Comparison of ENCODE assay signal across 25 cellular contexts in genomic region chr1:110186558-110186957, GRCh38. TPM values are rescaled to one million over a fixed set of nuclear protein-coding genes. Genes with fewer than 3 reads are reported as not detected.
A peak's percentile ranks its signal among the peaks of the same experiment; 100 is the strongest.
DNase-seq lines count a peak whose midpoint lies in the region; ATAC-seq, FAIRE-seq and TF ChIP-seq lines count a peak whose summit lies in the region.
"Had no signal": no experiment of that assay in that cellular context is flagged by ENCODE, and none has a peak within 500 bp of the region (broad histone marks: within the 10 kb centered on the region; RNA-seq: fewer than 3 reads in every experiment).

No MANE protein-coding gene starts in this region.

- H3K4me1 ChIP-seq in astrocyte (ENCODE audit: insufficient read depth, low read length) (peaks cover 2% of the 10 kb centered on the region), stomach smooth muscle (ENCODE audit: control insufficient read depth, insufficient read depth, low read length) (peaks cover 30% of the 10 kb centered on the region)

- H3K4me3 Mint-ChIP-seq in astrocyte (ENCODE audit: unreplicated experiment) = no peak overlapping the region
- H3K4me3 Mint-ChIP-seq: activated naive CD8-positive, alpha-beta T cell treated with anti-CD3 and anti-CD28 coated beads, Interleukin-2, amount 10 ng/mL, durations not matched to agents 7 days and 5 days; nephron had no signal

- no peaks in the 10 kb centered on the region for H3K9me3 ChIP-seq in astrocyte (ENCODE audit: insufficient read depth, low read depth, low read length)
- no peaks in the 10 kb centered on the region for H3K9me3 ChIP-seq in stomach smooth muscle (ENCODE audit: control insufficient read depth in 2 of 2, low read length in 2 of 2)
- H3K9me3 ChIP-seq: BLaER1 treated with 17β-estradiol and CSF1 and Interleukin-3, amounts not matched to agents 10 nM and 100 nM; body of pancreas; vagina had no signal

- TF ChIP-seq CTCF in astrocyte (IDR thresholded peaks at IDR 0.05; ENCODE audit: insufficient read depth, low read depth, low read length) = no peak

- H3K36me3 Mint-ChIP-seq in astrocyte (ENCODE audit: low read depth, unreplicated experiment) = no peaks in the 10 kb centered on the region
- H3K36me3 Mint-ChIP-seq: activated naive CD8-positive, alpha-beta T cell treated with anti-CD3 and anti-CD28 coated beads, Interleukin-2, amount 10 ng/mL, durations not matched to agents 7 days and 5 days had no signal

- H3K27me3 ChIP-seq in astrocyte (ENCODE audit: insufficient read depth, low read length) (peaks cover 8% of the 10 kb centered on the region), stomach smooth muscle (ENCODE audit: control insufficient read depth in 1 of 2, insufficient read depth in 2 of 2, low read length in 2 of 2) (no peaks in the 10 kb centered on the region)
- H3K27me3 ChIP-seq: BLaER1 treated with 17β-estradiol and CSF1 and Interleukin-3, amounts not matched to agents 10 nM and 100 nM; body of pancreas; vagina had no signal

- no peak overlapping the region for H2AFZ ChIP-seq in astrocyte (ENCODE audit: low read depth, low read length)

- peaks cover 33% of the 10 kb centered on the region for H3K4me1 Mint-ChIP-seq in astrocyte (ENCODE audit: low read depth, unreplicated experiment)
- H3K4me1 Mint-ChIP-seq: activated naive CD8-positive, alpha-beta T cell treated with anti-CD3 and anti-CD28 coated beads, Interleukin-2, amount 10 ng/mL, durations not matched to agents 7 days and 5 days had no signal

- DNase-seq in HEK293T (ENCODE audit: extremely low spot score) = no peak
- no peak for DNase-seq in astrocyte (ENCODE audit: low read depth)
- no peak for DNase-seq in left ventricle myocardium superior
- DNase-seq in globus pallidus (ENCODE audit: low spot score) = no peak
- no peak for DNase-seq in stimulated activated CD4-positive, alpha-beta T cell treated with anti-CD3 and anti-CD28 coated beads, Interleukin-2, amount 100 ng/mL, for 24 hours
- no peak for DNase-seq in T-helper 1 cell
- DNase-seq: activated effector memory CD4-positive, alpha-beta T cell treated with anti-CD3 and anti-CD28 coated beads, Interleukin-2, amount 50 U/mL, for 16 hours; activated naive CD8-positive, alpha-beta T cell treated with anti-CD3 and anti-CD28 coated beads, Interleukin-2, amount 10 ng/mL, durations not matched to agents 7 days and 5 days; body of pancreas; Calu3; effector memory CD4-positive, alpha-beta T cell; NCI-H1417 treated with DMSO at 0.1 percent for 48 hours; NCI-H2171; NCI-H526; RPMI8226; T-helper 2 cell had no signal

- intact Hi-C loops in left ventricle myocardium superior (cut with micrococcal nuclease) = no loop called here

- peak overlapping the region; percentile 41 for H3K27ac Mint-ChIP-seq in astrocyte (ENCODE audit: unreplicated experiment)
- H3K27ac Mint-ChIP-seq: activated naive CD8-positive, alpha-beta T cell treated with anti-CD3 and anti-CD28 coated beads, Interleukin-2, amount 10 ng/mL, durations not matched to agents 7 days and 5 days; nephron had no signal

- ATAC-seq in left ventricle myocardium superior (peak; percentile 31), GM21723 (IDR thresholded peaks at IDR 0.05; ENCODE audit: unreplicated experiment) (no peak)
- ATAC-seq: body of pancreas, esophagus mucosa had no signal

- H3K4me3 ChIP-seq in astrocyte (ENCODE audit: insufficient read depth, low read depth, low read length) (no peak overlapping the region), stomach smooth muscle (ENCODE audit: low read length in 2 of 2) (no peak overlapping the region)
- H3K4me3 ChIP-seq: BLaER1 treated with 17β-estradiol and CSF1 and Interleukin-3, amounts not matched to agents 10 nM and 100 nM; body of pancreas; SK-N-MC; vagina had no signal

- H3K9ac ChIP-seq in astrocyte (ENCODE audit: low read length) (no peak overlapping the region), stomach smooth muscle (ENCODE audit: low read length in 2 of 2) (no peak overlapping the region)
- H3K9ac ChIP-seq: BLaER1 treated with 17β-estradiol and CSF1 and Interleukin-3, amounts not matched to agents 10 nM and 100 nM had no signal

- no peak overlapping the region for H3K27ac ChIP-seq in astrocyte (ENCODE audit: low read depth, low read length)
- peak overlapping the region; percentile 49 for H3K27ac ChIP-seq in stomach smooth muscle (ENCODE audit: low read length)
- H3K27ac ChIP-seq: BLaER1 treated with 17β-estradiol and CSF1 and Interleukin-3, amounts not matched to agents 10 nM and 100 nM; body of pancreas; SK-N-MC; vagina had no signal

- no peak for FAIRE-seq in astrocyte (lab: Jason Lieb, UNC)
- FAIRE-seq: GM12892 had no signal

- POLR2A ChIA-PET in HEK293T (lab: Yijun Ruan, JAX) = interaction anchor here (1.3 kb wide), 1 partner anchor 152 kb away, joined by 3 read pairs; the partner anchor contains the start of gene RBM15

- no peaks in the 10 kb centered on the region for H3K36me3 ChIP-seq in astrocyte (ENCODE audit: insufficient read depth, low read length)
- H3K36me3 ChIP-seq in stomach smooth muscle (ENCODE audit: control insufficient read depth in 2 of 2, insufficient read depth in 2 of 2, low read length in 2 of 2) = no peaks in the 10 kb centered on the region
- H3K36me3 ChIP-seq: BLaER1 treated with 17β-estradiol and CSF1 and Interleukin-3, amounts not matched to agents 10 nM and 100 nM; vagina had no signal

- CTCF ChIA-PET in HEK293T (lab: Yijun Ruan, JAX) = interaction anchor here (0.6 to 3.6 kb wide), 4 partner anchors 10 to 126 kb away, joined by 3 to 15 read pairs (median 4); no protein-coding TSS in a partner anchor

- H3K79me2 ChIP-seq in astrocyte (ENCODE audit: insufficient read depth, low read length) = no peaks in the 10 kb centered on the region

- no peak overlapping the region for H3K4me2 ChIP-seq in astrocyte (ENCODE audit: low read length)
- H3K4me2 ChIP-seq: BLaER1 treated with 17β-estradiol and CSF1 and Interleukin-3, amounts not matched to agents 10 nM and 100 nM had no signal

- no peaks in the 10 kb centered on the region for H3K9me3 Mint-ChIP-seq in astrocyte (ENCODE audit: unreplicated experiment)
- H3K9me3 Mint-ChIP-seq: activated naive CD8-positive, alpha-beta T cell treated with anti-CD3 and anti-CD28 coated beads, Interleukin-2, amount 10 ng/mL, durations not matched to agents 7 days and 5 days; nephron had no signal

- no peaks in the 10 kb centered on the region for H4K20me1 ChIP-seq in astrocyte (ENCODE audit: insufficient read depth, low read length)

- peaks cover 19% of the 10 kb centered on the region for H3K27me3 Mint-ChIP-seq in astrocyte (ENCODE audit: low read depth, unreplicated experiment)

TF ChIP-seq in HEK293T, 16 proteins besides CTCF, POLR2A, EP300 and RAD21:
- TF ChIP-seq L3MBTL2 (conservative IDR thresholded peaks at IDR 0.05) = peak; percentile 31; the same call in 1 of the 2 replicates
- TF ChIP-seq NFRKB (IDR thresholded peaks at IDR 0.05) = no peak
- no peak for TF ChIP-seq FOXA1 (IDR thresholded peaks at IDR 0.05)
TF ChIP-seq in HEK293T: peak in this region for 1.

RNA-seq across cellular contexts. Expression of gene KCNC4, which starts 23.6 kb away (rescaled TPM):
- total RNA-seq in astrocyte (2.6 and 3.1 TPM in 2 replicates), left ventricle myocardium superior (4.7 TPM)

RNA-seq across cellular contexts. Expression of gene SLC6A17, which starts 36.3 kb away (rescaled TPM):
- 3.6 and 4.4 TPM in 2 replicates for total RNA-seq in astrocyte
- not detected for total RNA-seq in left ventricle myocardium superior
- total RNA-seq: activated naive CD8-positive, alpha-beta T cell treated with anti-CD3 and anti-CD28 coated beads, Interleukin-2, amount 10 ng/mL, durations not matched to agents 7 days and 5 days; MCF 10A had no signal
